Comparison of ENCODE assay signal across 21 cellular contexts in genomic region chr2:35462226-35462983, GRCh38.
DNase-seq lines count a peak whose midpoint lies in the region; ATAC-seq and TF ChIP-seq lines count a peak whose summit lies in the region.
"Had no signal": no experiment of that assay in that cellular context is flagged by ENCODE, and none has a peak within 500 bp of the region (broad histone marks: within the 10 kb centered on the region; RNA-seq: fewer than 3 reads in every experiment).

No MANE protein-coding gene starts in this region.

- no peaks in the 10 kb centered on the region for H3K27me3 ChIP-seq in GM23248 (replicated peaks; ENCODE audit: insufficient read depth)
- H3K27me3 ChIP-seq in skeletal muscle satellite cell (ENCODE audit: control insufficient read depth, insufficient read depth, low read length) = no peaks in the 10 kb centered on the region
- H3K27me3 ChIP-seq: gastroesophageal sphincter, neutrophil, right atrium auricular region had no signal

- DNase-seq in GM23248 (peak; percentile 5), RWPE1 (ENCODE audit: low spot score) (peak; percentile 8), fibroblast of pulmonary artery (ENCODE audit: low read depth) (peak; percentile 21), DMS79 treated with DMSO at 0.1 percent for 48 hours (lab: John Stamatoyannopoulos, UW) (no peak), caudate nucleus (lab: John Stamatoyannopoulos, UW) (no peak)
- DNase-seq: activated CD4-positive, CD25-positive, alpha-beta regulatory T cell; activated CD8-positive, alpha-beta T cell treated with anti-CD3 and anti-CD28 coated beads, Interleukin-2, amount 10 ng/mL, durations not matched to agents 7 days and 5 days; activated T-cell treated with anti-CD3 and anti-CD28 coated beads, Interleukin-2, amount 50 U/mL, for 48 hours; COR-L47; dermis blood vessel endothelial cell; left ventricle myocardium inferior; NCI-H1436 treated with DMSO at 0.1 percent for 48 hours; NCI-H748 treated with DMSO at 0.1 percent for 48 hours; OCI-M1; stimulated activated naive B cell treated with anti-CD40 and anti-IgM and Interleukin-4, amounts not matched to agents 10 μg/mL and 1 μg/mL and 100 μg/mL, for 72 hours had no signal

- no peak overlapping the region for H3K27ac ChIP-seq in GM23248
- H3K27ac ChIP-seq in RWPE1 = no peak overlapping the region
- no peak overlapping the region for H3K27ac ChIP-seq in caudate nucleus (ENCODE audit: low read depth, low read length)
- H3K27ac ChIP-seq: gastroesophageal sphincter, left ventricle myocardium inferior, neutrophil, right atrium auricular region had no signal

- WGBS in GM23248 (ENCODE audit: low coverage in 1 of 2, low lambda C conversion rate in 2 of 2, missing lambda C conversion rate in 2 of 2), 2 experiments = 10 to 11% methylated on average over 5 of the region's 5 CpGs

- no peak for ATAC-seq in HG03196 (IDR thresholded peaks at IDR 0.05; ENCODE audit: unreplicated experiment)
- ATAC-seq: activated CD8-positive, alpha-beta T cell treated with anti-CD3 and anti-CD28 coated beads, Interleukin-2, amount 10 ng/mL, durations not matched to agents 7 days and 5 days; gastroesophageal sphincter; GM23338; stimulated activated naive B cell treated with anti-CD40 and anti-IgM and Interleukin-4, amounts not matched to agents 10 μg/mL and 1 μg/mL and 100 μg/mL, for 72 hours had no signal

- no peaks in the 10 kb centered on the region for H3K79me2 ChIP-seq in GM23248 (ENCODE audit: insufficient read depth)

- no peaks in the 10 kb centered on the region for H3K9me2 ChIP-seq in GM23248 (ENCODE audit: insufficient read depth)

- H3K36me3 ChIP-seq in GM23248 (ENCODE audit: low read depth) (no peaks in the 10 kb centered on the region), skeletal muscle satellite cell (ENCODE audit: insufficient read depth, low read length) (no peaks in the 10 kb centered on the region)
- H3K36me3 ChIP-seq: gastroesophageal sphincter, left ventricle myocardium inferior, neutrophil, right atrium auricular region had no signal

- H4K20me1 ChIP-seq in GM23248 (ENCODE audit: insufficient read depth) = no peaks in the 10 kb centered on the region

- H3K9me3 ChIP-seq in GM23248 (ENCODE audit: low read depth) = no peaks in the 10 kb centered on the region
- no peaks in the 10 kb centered on the region for H3K9me3 ChIP-seq in skeletal muscle satellite cell (replicated peaks; ENCODE audit: low read length)
- H3K9me3 ChIP-seq: gastroesophageal sphincter, left ventricle myocardium inferior, neutrophil, right atrium auricular region had no signal

- CTCF ChIA-PET in RWPE1 (lab: Yijun Ruan, JAX) = no interaction called here

- in situ Hi-C loops in GM23248 (cut with MboI) = no loop called here

- H3K4me1 ChIP-seq in GM23248 (ENCODE audit: insufficient read depth) (no peaks in the 10 kb centered on the region), skeletal muscle satellite cell (ENCODE audit: control insufficient read depth, insufficient read depth, low read length) (peaks cover 22% of the 10 kb centered on the region)
- H3K4me1 ChIP-seq: gastroesophageal sphincter, left ventricle myocardium inferior, right atrium auricular region had no signal

- no peak overlapping the region for H3K4me3 ChIP-seq in GM23248
- H3K4me3 ChIP-seq in fibroblast of pulmonary artery (replicated peaks; ENCODE audit: low read depth, low read length) = no peak overlapping the region
- H3K4me3 ChIP-seq in skeletal muscle satellite cell (ENCODE audit: low read length) = no peak overlapping the region
- H3K4me3 ChIP-seq: gastroesophageal sphincter, GM23338, left ventricle myocardium inferior, right atrium auricular region had no signal

- H3K9ac ChIP-seq in GM23248 (no peak overlapping the region), skeletal muscle satellite cell (ENCODE audit: low read depth, low read length) (peak overlapping the region; percentile 66)

- TF ChIP-seq CTCF in RWPE1 (conservative IDR thresholded peaks at IDR 0.05; ENCODE audit: low read depth) = no peak
- TF ChIP-seq CTCF in fibroblast of pulmonary artery (IDR thresholded peaks at IDR 0.05; ENCODE audit: low read length, missing control alignments) = no peak

- no peak overlapping the region for H2AFZ ChIP-seq in GM23248
- H2AFZ ChIP-seq: GM23338 had no signal

- POLR2A ChIA-PET in RWPE1 (lab: Yijun Ruan, JAX; ENCODE audit: low non-redundant PET) = no interaction called here

- no peaks in the 10 kb centered on the region for H3F3A ChIP-seq in GM23248 (ENCODE audit: insufficient read depth)

- H3K4me2 ChIP-seq in GM23248 (ENCODE audit: unreplicated experiment) (no peak overlapping the region), skeletal muscle satellite cell (ENCODE audit: low read length) (peak overlapping the region; percentile 36)
- H3K4me2 ChIP-seq: GM23338 had no signal

Comparison
In these comparisons a context has a peak if more than half of its experiments do, and no peak if none do; other contexts are left out.
1. DNase-seq: peak in GM23248 (single experiment), RWPE1 (single experiment) and fibroblast of pulmonary artery (single experiment); none in DMS79 treated with DMSO at 0.1 percent for 48 hours (single experiment) and caudate nucleus (0 of 61).